ENCODE assay signal across 8 cellular contexts in genomic region chr20:9359561-9360308, GRCh38.
DNase-seq lines count a peak whose midpoint lies in the region; ATAC-seq and TF ChIP-seq lines count a peak whose summit lies in the region.

No MANE protein-coding gene starts in this region.

- intact Hi-C loops in vagina (cut with DNase I): loop anchor here (10.0 kb wide), 2 partner anchors 515 to 575 kb away; no protein-coding TSS in a partner anchor

- H3K4me3 ChIP-seq in liver (ENCODE audit: low read depth in 1 of 3, low read length in 3 of 3) (no peak overlapping the region), vagina (no peak overlapping the region)

- H3K27ac ChIP-seq in liver (ENCODE audit: low read depth in 1 of 2, low read length in 2 of 2): no peak overlapping the region
- H3K27ac ChIP-seq in vagina: peak overlapping the region; percentile 9

- TF ChIP-seq RAD21 in liver (IDR thresholded peaks at IDR 0.05): peak; percentile 82 to 83

- H3K4me1 ChIP-seq in liver (ENCODE audit: control insufficient read depth in 4 of 4, insufficient read depth in 4 of 4, low read length in 3 of 4): no peaks in the 10 kb centered on the region
- peaks cover 14% of the 10 kb centered on the region for H3K4me1 ChIP-seq in vagina

- DNase-seq in SKM-1 treated with dmso at 0.1 percent for 144 hours (lab: John Stamatoyannopoulos, UW; ENCODE audit: unreplicated experiment): peak; percentile 6
- DNase-seq in SKM-1 (lab: John Stamatoyannopoulos, UW; ENCODE audit: unreplicated experiment): no peak
- DNase-seq in NCI-H345 treated with DMSO at 0.1 percent for 48 hours (lab: John Stamatoyannopoulos, UW; ENCODE audit: unreplicated experiment): peak; percentile 18
- DNase-seq in cerebellar cortex (ENCODE audit: low spot score): peak; percentile 72
- DNase-seq in vagina (ENCODE audit: extremely low spot score in 2 of 2): no peak
- no peak for DNase-seq in activated CD4-positive, alpha-beta T cell treated with anti-CD3 and anti-CD28 coated beads for 4 hours

- no peak for TF ChIP-seq POLR2A in vagina (IDR thresholded peaks at IDR 0.05)

- H3K9me3 ChIP-seq in liver (ENCODE audit: control insufficient read depth in 4 of 4, low read length in 3 of 4) (no peaks in the 10 kb centered on the region), vagina (no peaks in the 10 kb centered on the region)

- ATAC-seq in GM21737 (IDR thresholded peaks at IDR 0.05; ENCODE audit: unreplicated experiment): no peak

- peak; percentile 29 for TF ChIP-seq CTCF in liver (IDR thresholded peaks at IDR 0.05; ENCODE audit: low read depth, low read length, missing input control)
- peak; percentile 35 to 47 (median 37) for TF ChIP-seq CTCF in vagina (IDR thresholded peaks at IDR 0.05)

- 40% methylated on average over 14 of the region's 14 CpGs for WGBS in liver

- no peaks in the 10 kb centered on the region for H3K36me3 ChIP-seq in liver (ENCODE audit: control insufficient read depth in 4 of 4, insufficient read depth in 3 of 4, low read depth in 1 of 4, low read length in 3 of 4)
- no peaks in the 10 kb centered on the region for H3K36me3 ChIP-seq in vagina

- H3K9ac ChIP-seq in liver (ENCODE audit: low read depth in 1 of 2, low read length in 2 of 2): no peak overlapping the region

- H3K27me3 ChIP-seq in liver (ENCODE audit: control insufficient read depth in 4 of 4, insufficient read depth in 4 of 4, low read length in 3 of 4) (no peaks in the 10 kb centered on the region), vagina (no peaks in the 10 kb centered on the region)

TF ChIP-seq in liver, 16 proteins besides CTCF, POLR2A, EP300 and RAD21:
- TF ChIP-seq FOXA2 (IDR thresholded peaks at IDR 0.05) (no peak), EGR1 (IDR thresholded peaks at IDR 0.05; ENCODE audit: low read depth in 2 of 2) (no peak), GABPA (IDR thresholded peaks at IDR 0.05 in 1 of 2, conservative IDR thresholded peaks at IDR 0.05 in 1 of 2) (no peak), HNF4G (IDR thresholded peaks at IDR 0.05) (no peak), SP1 (IDR thresholded peaks at IDR 0.05) (no peak), RXRA (IDR thresholded peaks at IDR 0.05) (peak; percentile 69 to 84), FOXA1 (IDR thresholded peaks at IDR 0.05) (no peak), ZBTB33 (IDR thresholded peaks at IDR 0.05) (no peak), JUND (IDR thresholded peaks at IDR 0.05) (no peak), TAF1 (conservative IDR thresholded peaks at IDR 0.05) (no peak), YY1 (IDR thresholded peaks at IDR 0.05) (no peak), ATF3 (IDR thresholded peaks at IDR 0.05) (no peak), REST (IDR thresholded peaks at IDR 0.05) (no peak), HNF4A (conservative IDR thresholded peaks at IDR 0.05) (peak in 1 of 2 donors; percentile 16), NR2F2 (IDR thresholded peaks at IDR 0.05) (peak; percentile 79)

Comparison
In these comparisons a context has a peak if more than half of its experiments do, and no peak if none do; other contexts are left out.
1. DNase-seq: peak in SKM-1 treated with dmso at 0.1 percent for 144 hours (single experiment), NCI-H345 treated with DMSO at 0.1 percent for 48 hours (single experiment) and cerebellar cortex (single experiment); none in SKM-1 (single experiment), vagina (0 of 2) and activated CD4-positive, alpha-beta T cell treated with anti-CD3 and anti-CD28 coated beads for 4 hours (0 of 2).